ENCODE assay signal across 20 cellular contexts in the genomic region with DNA sequence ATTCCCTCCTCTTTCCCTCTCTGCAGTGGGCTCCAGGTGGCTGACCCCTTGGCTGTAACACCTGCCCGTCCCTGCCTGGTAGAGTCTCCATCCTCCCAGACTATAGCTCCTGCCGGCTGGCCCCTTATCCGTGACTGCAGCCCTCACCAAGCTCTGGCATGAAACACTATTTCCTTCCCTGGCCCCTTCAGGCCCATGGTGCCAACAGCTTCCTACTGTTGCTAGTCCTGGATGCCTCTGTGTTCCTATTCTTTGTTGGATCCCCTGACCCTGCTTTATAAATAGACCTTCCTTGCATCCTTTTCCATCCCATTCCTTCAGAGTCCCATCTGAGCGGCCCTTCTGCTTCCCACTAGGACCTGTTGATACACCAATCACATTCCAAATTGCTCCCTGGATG.
DNase-seq lines count a peak whose midpoint lies in the region; ATAC-seq, FAIRE-seq and TF ChIP-seq lines count a peak whose summit lies in the region.
"Had no signal": no experiment of that assay in that cellular context is flagged by ENCODE, and none has a peak within 500 bp of the region (broad histone marks: within the 10 kb centered on the region; RNA-seq: fewer than 3 reads in every experiment).

No MANE protein-coding gene starts in this region.

- H4K20me1 ChIP-seq in GM23338 (replicated peaks; ENCODE audit: insufficient read depth) = no peaks in the 10 kb centered on the region
- H4K20me1 ChIP-seq in H1 (replicated peaks in 1 of 2; ENCODE audit: control insufficient read depth in 1 of 2, insufficient read depth in 2 of 2, low read length in 2 of 2) = no peaks in the 10 kb centered on the region
- no peaks in the 10 kb centered on the region for H4K20me1 ChIP-seq in osteoblast (ENCODE audit: insufficient read depth, low read length)

- no peaks in the 10 kb centered on the region for H3K9me3 ChIP-seq in right atrium auricular region
- no peaks in the 10 kb centered on the region for H3K9me3 ChIP-seq in H1 (ENCODE audit: insufficient read depth in 2 of 2, low read depth in 1 of 2, low read length in 1 of 2)
- H3K9me3 ChIP-seq in aorta (ENCODE audit: control insufficient read depth, low read length) = peaks cover 1% of the 10 kb centered on the region
- no peaks in the 10 kb centered on the region for H3K9me3 ChIP-seq in osteoblast (ENCODE audit: low read depth, low read length)
- H3K9me3 ChIP-seq: A549 had no signal

- H3K36me3 ChIP-seq in right atrium auricular region (no peaks in the 10 kb centered on the region), GM23338 (ENCODE audit: insufficient read depth) (no peaks in the 10 kb centered on the region), H1 (ENCODE audit: control insufficient read depth in 2 of 4, insufficient read depth in 4 of 4, low read length in 3 of 4) (no peaks in the 10 kb centered on the region), aorta (ENCODE audit: control insufficient read depth in 1 of 2, insufficient read depth in 2 of 2, low read length in 1 of 2) (no peaks in the 10 kb centered on the region), osteoblast (ENCODE audit: insufficient read depth, low read length) (no peaks in the 10 kb centered on the region)

- no peak overlapping the region for H3K4ac ChIP-seq in H1 (replicated peaks; ENCODE audit: insufficient read length, low read depth, low read length)

- H3K4me3 ChIP-seq in right atrium auricular region (no peak overlapping the region), GM23338 (no peak overlapping the region), H1 (ENCODE audit: extremely low read depth in 1 of 4, insufficient read depth in 2 of 4, low read depth in 3 of 4, low read length in 4 of 4) (no peak overlapping the region), aorta (ENCODE audit: low read length in 2 of 2) (no peak overlapping the region), osteoblast (ENCODE audit: insufficient read depth, low read length) (no peak overlapping the region)
- H3K4me3 ChIP-seq: A549 had no signal

- TF ChIP-seq EP300 in H1 (IDR thresholded peaks at IDR 0.05; ENCODE audit: borderline replicate concordance in 1 of 2, low read depth in 2 of 2, low read length in 2 of 2) = no peak

- H3K36me3 Mint-ChIP-seq in GM23338 (ENCODE audit: low read depth) = no peaks in the 10 kb centered on the region
- H3K36me3 Mint-ChIP-seq in natural killer cell = no peaks in the 10 kb centered on the region
- H3K36me3 Mint-ChIP-seq: CD4-positive, alpha-beta memory T cell had no signal

- H4K8ac ChIP-seq in H1 (ENCODE audit: extremely low read depth, insufficient read depth, low read length) = peak overlapping the region; percentile 57; the same call in 1 of the 2 replicates

- no peak overlapping the region for H2BK20ac ChIP-seq in H1 (ENCODE audit: low read length)

- no peak overlapping the region for H3K18ac ChIP-seq in H1 (ENCODE audit: extremely low read depth, low read length)

- WGBS in H1 (ENCODE audit: extremely low coverage in 1 of 2, insufficient coverage in 1 of 2, insufficient read length in 1 of 2, insufficient replicate concordance in 2 of 2, low coverage in 1 of 2, low lambda C conversion rate in 2 of 2, missing lambda C conversion rate in 1 of 2), 2 experiments = 86% methylated on average over 4 of the region's 4 CpGs; no CpG with 5 or more reads in 1 of the 2 experiments
- WGBS in aorta, 2 donors = 71 to 85% methylated on average over 4 of the region's 4 CpGs

- TF ChIP-seq POLR2A in H1 (IDR thresholded peaks at IDR 0.05; ENCODE audit: control extremely low read depth in 1 of 2, low read depth in 2 of 2, low read length in 2 of 2) = no peak

- H2AFZ ChIP-seq in GM23338 = peak overlapping the region; percentile 43; the same call in 1 of the 2 replicates
- H2AFZ ChIP-seq in H1 (ENCODE audit: low read length) = no peak overlapping the region
- H2AFZ ChIP-seq in osteoblast (ENCODE audit: low read length) = no peak overlapping the region

- H2BK12ac ChIP-seq in H1 (ENCODE audit: low read depth, low read length) = no peak overlapping the region

- H3K4me1 ChIP-seq in right atrium auricular region (no peaks in the 10 kb centered on the region), GM23338 (ENCODE audit: insufficient read depth) (no peaks in the 10 kb centered on the region), H1 (replicated peaks in 1 of 4; ENCODE audit: control insufficient read depth in 3 of 4, insufficient read depth in 4 of 4, low read length in 3 of 4) (peaks cover 0 to 3% (median 0%) of the 10 kb centered on the region in 4 experiments; a peak in 1 of 7 replicates), aorta (ENCODE audit: control insufficient read depth in 1 of 2, insufficient read depth in 2 of 2, low read length in 2 of 2) (no peaks in the 10 kb centered on the region), osteoblast (ENCODE audit: insufficient read depth, low read length) (no peaks in the 10 kb centered on the region)
- H3K4me1 ChIP-seq: A549 had no signal

- CTCF ChIA-PET in H1 (lab: Charles Lee; ENCODE audit: partially characterized antibody) = no interaction called here

- POLR2A ChIA-PET in H1 (lab: Charles Lee; ENCODE audit: partially characterized antibody) = no interaction called here

- H3K4me1 Mint-ChIP-seq in GM23338 (no peaks in the 10 kb centered on the region), natural killer cell (no peaks in the 10 kb centered on the region)
- H3K4me1 Mint-ChIP-seq: CD4-positive, alpha-beta memory T cell had no signal

- TF ChIP-seq CTCF in right atrium auricular region (IDR thresholded peaks at IDR 0.05) (no peak), GM23338 (conservative IDR thresholded peaks at IDR 0.05; ENCODE audit: low read depth in 2 of 2) (no peak), H1 (IDR thresholded peaks at IDR 0.05; ENCODE audit: control extremely low read depth in 1 of 3, insufficient read depth in 1 of 3, low read depth in 1 of 3, low read length in 3 of 3) (no peak), osteoblast (IDR thresholded peaks at IDR 0.05; ENCODE audit: extremely low read depth, low read depth, low read length) (no peak), natural killer cell (IDR thresholded peaks at IDR 0.05) (no peak)

- H2BK15ac ChIP-seq in H1 (ENCODE audit: low read length) = no peak overlapping the region

- H3K27ac Mint-ChIP-seq in GM23338 (no peak overlapping the region), natural killer cell (no peak overlapping the region)
- H3K27ac Mint-ChIP-seq: CD4-positive, alpha-beta memory T cell; H9; HFFc6 had no signal

- DNase-seq in Right ventricle myocardium superior = no peak
- DNase-seq in right atrium auricular region (ENCODE audit: low spot score) = no peak
- no peak for DNase-seq in GM23338 (ENCODE audit: low spot score)
- no peak for DNase-seq in H1 (ENCODE audit: low read depth in 1 of 2, low spot score in 2 of 2)
- DNase-seq in aorta = no peak
- no peak for DNase-seq in osteoblast (ENCODE audit: insufficient read length, low spot score, missing footprints)
- no peak for DNase-seq in natural killer cell
- DNase-seq: 8988T; ACHN; Calu3; CD4-positive, alpha-beta memory T cell; COR-L47; DMS53; DMS79 treated with DMSO at 0.1 percent for 48 hours; H9; HFFc6 had no signal

- no peaks in the 10 kb centered on the region for H3K79me2 ChIP-seq in GM23338 (replicated peaks; ENCODE audit: insufficient read depth)
- H3K79me2 ChIP-seq in H1 (ENCODE audit: control insufficient read depth in 1 of 2, insufficient read depth in 2 of 2, low read length in 2 of 2) = no peaks in the 10 kb centered on the region
- no peaks in the 10 kb centered on the region for H3K79me2 ChIP-seq in osteoblast (ENCODE audit: insufficient read depth, low read length)

- intact Hi-C loops in Right ventricle myocardium superior (cut with DNase I) (no loop called here), aorta (cut with DNase I) (no loop called here), natural killer cell (cut with micrococcal nuclease) (no loop called here)

- no peaks in the 10 kb centered on the region for H3K79me1 ChIP-seq in H1 (ENCODE audit: low read depth, low read length)

- H4K5ac ChIP-seq in H1 (ENCODE audit: insufficient read length, low read depth, low read length) = no peak overlapping the region

- H3K4me3 Mint-ChIP-seq in GM23338 = no peak overlapping the region
- no peak overlapping the region for H3K4me3 Mint-ChIP-seq in natural killer cell
- H3K4me3 Mint-ChIP-seq: CD4-positive, alpha-beta memory T cell; H9; HFFc6 had no signal

- H3K23ac ChIP-seq in H1 (ENCODE audit: insufficient read length) = no peak overlapping the region

- no peak overlapping the region for H3K14ac ChIP-seq in H1 (ENCODE audit: insufficient read length)

- TF ChIP-seq RAD21 in H1 (IDR thresholded peaks at IDR 0.05 in 1 of 2, conservative IDR thresholded peaks at IDR 0.05 in 1 of 2; ENCODE audit: low read depth in 2 of 2, low read length in 2 of 2) = no peak

- H3F3A ChIP-seq in GM23338 (replicated peaks; ENCODE audit: low read depth) = no peaks in the 10 kb centered on the region

- 0 out of 2 replicates have a peak, but pooled peaks cover 3% of the 10 kb centered on the region for H3K9me2 ChIP-seq in GM23338 (ENCODE audit: insufficient read depth)

- H2AK5ac ChIP-seq in H1 (ENCODE audit: low read depth, low read length) = no peak overlapping the region

- H3K27me3 ChIP-seq in right atrium auricular region (no peaks in the 10 kb centered on the region), GM23338 (ENCODE audit: insufficient read depth) (no peaks in the 10 kb centered on the region), H1 (replicated peaks in 1 of 4; ENCODE audit: control insufficient read depth in 3 of 4, extremely low read depth in 1 of 4, insufficient read depth in 3 of 4, low read length in 3 of 4) (no peaks in the 10 kb centered on the region), aorta (ENCODE audit: control insufficient read depth in 1 of 2, insufficient read depth in 2 of 2, low read length in 1 of 2) (no peaks in the 10 kb centered on the region), osteoblast (ENCODE audit: insufficient read depth, low read length) (no peaks in the 10 kb centered on the region)

- ATAC-seq in Right ventricle myocardium superior (ENCODE audit: poor library complexity) = peak; percentile 51
- no peak for ATAC-seq in GM23338
- peak; percentile 37 for ATAC-seq in aorta (ENCODE audit: low FRiP score)
- ATAC-seq in natural killer cell = no peak
- ATAC-seq: A549, HCT116 had no signal

- FAIRE-seq in H1 (lab: Jason Lieb, UNC) = no peak
- FAIRE-seq: A549, G401.6, GM12892 had no signal

- H3K27ac ChIP-seq in right atrium auricular region (no peak overlapping the region), GM23338 (ENCODE audit: low read depth) (no peak overlapping the region), H1 (ENCODE audit: low read depth, low read length) (no peak overlapping the region), aorta (ENCODE audit: low read depth in 1 of 2, low read length in 2 of 2) (no peak overlapping the region), osteoblast (ENCODE audit: low read depth, low read length) (no peak overlapping the region)
- H3K27ac ChIP-seq: A549 had no signal

- H3K56ac ChIP-seq in H1 (replicated peaks; ENCODE audit: insufficient read length, low read depth, low read length) = no peak overlapping the region

- H3K4me2 ChIP-seq in GM23338 (no peak overlapping the region), H1 (ENCODE audit: insufficient read depth in 1 of 2, low read depth in 2 of 2, low read length in 2 of 2) (no peak overlapping the region), osteoblast (ENCODE audit: insufficient read depth, low read length) (no peak overlapping the region)
- H3K4me2 ChIP-seq: A549 had no signal

- H2BK5ac ChIP-seq in H1 (ENCODE audit: low read depth, low read length) = no peak overlapping the region

- no peak overlapping the region for H2BK120ac ChIP-seq in H1 (replicated peaks; ENCODE audit: low read depth, low read length)

- H3K9me3 Mint-ChIP-seq in GM23338 = no peaks in the 10 kb centered on the region
- H3K9me3 Mint-ChIP-seq in natural killer cell = peaks cover 0 to 2% of the 10 kb centered on the region in 2 donors

- H4K91ac ChIP-seq in H1 (replicated peaks; ENCODE audit: insufficient read length, low read length) = no peak overlapping the region

- H3K9ac ChIP-seq in H1 (replicated peaks in 1 of 4; ENCODE audit: extremely low read depth in 1 of 4, low read depth in 3 of 4, low read length in 3 of 4) = no peak overlapping the region

- H3K23me2 ChIP-seq in H1 (ENCODE audit: low read depth, low read length) = no peaks in the 10 kb centered on the region

- H3K27me3 Mint-ChIP-seq in GM23338 (ENCODE audit: insufficient read depth, low read depth, poor library complexity) (peaks cover 3% of the 10 kb centered on the region), natural killer cell (ENCODE audit: low read depth in 2 of 2) (peaks cover 3 to 7% of the 10 kb centered on the region in 2 donors)

Comparison
In these comparisons a context has a peak if more than half of its experiments do, and no peak if none do; other contexts are left out.
1. ATAC-seq: peak in Right ventricle myocardium superior (single experiment) and aorta (single experiment); none in GM23338 (single experiment) and natural killer cell (0 of 3).